Comparison of ENCODE assay signal across 12 cellular contexts in genomic region chr7:104252409-104253134, GRCh38. TPM values are rescaled to one million over a fixed set of nuclear protein-coding genes. Genes with fewer than 3 reads are reported as not detected.
DNase-seq lines count a peak whose midpoint lies in the region; ATAC-seq and TF ChIP-seq lines count a peak whose summit lies in the region.
"Had no signal": no experiment of that assay in that cellular context is flagged by ENCODE, and none has a peak within 500 bp of the region (broad histone marks: within the 10 kb centered on the region; RNA-seq: fewer than 3 reads in every experiment).

No MANE protein-coding gene starts in this region.

- no TSS peak for BruUV-seq in A673 (replicated peaks; lab: Mats Ljungman, UMichigan)

- ATAC-seq in GM21381 (IDR thresholded peaks at IDR 0.05; ENCODE audit: unreplicated experiment), result no peak

- H3K9me3 ChIP-seq in A673 (ENCODE audit: low read depth, low read length, poor library complexity, severe bottlenecking) (no peaks in the 10 kb centered on the region), cardiac muscle cell (ENCODE audit: low read depth) (no peaks in the 10 kb centered on the region)

- intact Hi-C loops in A673 (cut with micrococcal nuclease; ENCODE audit: unreplicated experiment), result no loop called here

- DNase-seq in A673 (ENCODE audit: low spot score) (peak; percentile 18), RKO (ENCODE audit: low spot score) (peak; percentile 29), cardiac muscle cell (ENCODE audit: low read depth in 1 of 2, low spot score in 1 of 2) (no peak), germinal center (ENCODE audit: low spot score) (no peak), putamen (ENCODE audit: low spot score) (no peak), retina (no peak)
- DNase-seq: activated T-cell treated with anti-CD3 and anti-CD28 coated beads, Interleukin-2, amount 50 U/mL, for 48 hours; caudate nucleus; CD4-positive, CD25-positive, alpha-beta regulatory T cell; NCI-H774 had no signal

- TF ChIP-seq CTCF in A673 (conservative IDR thresholded peaks at IDR 0.05; ENCODE audit: low read depth, low read length) (peak; percentile 36), GM12874 (IDR thresholded peaks at IDR 0.05; ENCODE audit: insufficient read depth, low read depth, low read length) (0 out of 2 replicates have a peak, but pooled peaks have one; percentile 19), cardiac muscle cell (IDR thresholded peaks at IDR 0.05; ENCODE audit: low read depth, low read length) (peak; percentile 9)

- H3K4me1 ChIP-seq in A673 (ENCODE audit: insufficient read depth, low read length, poor library complexity, severe bottlenecking) (no peaks in the 10 kb centered on the region), cardiac muscle cell (ENCODE audit: low read depth) (no peaks in the 10 kb centered on the region)

- H3K4me3 ChIP-seq in A673 (ENCODE audit: low read depth, low read length, poor library complexity, severe bottlenecking) (no peak overlapping the region), cardiac muscle cell (no peak overlapping the region)

- CTCF ChIA-PET in A673 (lab: Charles Lee), result no interaction called here

- H3K36me3 ChIP-seq in A673 (ENCODE audit: insufficient read depth, low read length, poor library complexity, severe bottlenecking) (no peaks in the 10 kb centered on the region), cardiac muscle cell (no peaks in the 10 kb centered on the region)

- POLR2A ChIA-PET in A673 (lab: Charles Lee; ENCODE audit: low non-redundant PET), result no interaction called here

- H3K27me3 ChIP-seq in A673 (replicated peaks; ENCODE audit: insufficient read depth, low read depth, low read length, poor library complexity), result peaks cover 9% of the 10 kb centered on the region
- no peaks in the 10 kb centered on the region for H3K27me3 ChIP-seq in cardiac muscle cell

- H3K27ac ChIP-seq in A673 (ENCODE audit: low read depth, low read length, poor library complexity, severe bottlenecking) (no peak overlapping the region), cardiac muscle cell (no peak overlapping the region)

RNA-seq across cellular contexts. Expression of gene ORC5, which starts 44.8 kb away (rescaled TPM):
- total RNA-seq in A673 (2021) (29.2 and 36.7 TPM in 2 replicates), cardiac muscle cell (65.4 and 66.5 TPM in 2 replicates)
- polyA plus RNA-seq in cardiac muscle cell, result 13.5 and 20.4 TPM in 2 replicates

Comparison
In these comparisons a context has a peak if more than half of its experiments do, and no peak if none do; other contexts are left out.
1. DNase-seq: peak in A673 (single experiment) and RKO (single experiment); none in cardiac muscle cell (0 of 2), germinal center (single experiment), putamen (single experiment) and retina (single experiment).
2. Peak in every context shown above with its lines, with median percentiles within 50 percentile points of each other: CTCF ChIP-seq.